8 cellular contexts compared by ENCODE assay signal in genomic region chr6:131368077-131368911, GRCh38.
DNase-seq lines count a peak whose midpoint lies in the region; ATAC-seq and TF ChIP-seq lines count a peak whose summit lies in the region.

No MANE protein-coding gene starts in this region.

- no peaks in the 10 kb centered on the region for H3K79me1 ChIP-seq in mesenchymal stem cell (replicated peaks; ENCODE audit: low read length, poor library complexity, severe bottlenecking)

- peak overlapping the region in 1 of 8 donors; percentile 56 for H3K27ac Mint-ChIP-seq in CD8-positive, alpha-beta memory T cell

- intact Hi-C loops in adrenal gland (cut with DNase I) = no loop called here

- CTCF ChIA-PET in CD8-positive, alpha-beta memory T cell (lab: Charles Lee) = no interaction called here

- H3K27me3 ChIP-seq in BLaER1 treated with 17β-estradiol and CSF1 and Interleukin-3, amounts not matched to agents 10 nM and 100 nM = no peaks in the 10 kb centered on the region
- H3K27me3 ChIP-seq in adrenal gland = no peaks in the 10 kb centered on the region
- peaks cover 0 to 13% of the 10 kb centered on the region in 2 experiments for H3K27me3 ChIP-seq in mesenchymal stem cell (ENCODE audit: control insufficient read depth in 1 of 2, insufficient read depth in 1 of 2, low read length in 2 of 2)
- no peaks in the 10 kb centered on the region for H3K27me3 ChIP-seq in CD8-positive, alpha-beta memory T cell (ENCODE audit: insufficient read depth, low read length, poor library complexity, severe bottlenecking)

- DNase-seq in adrenal gland (peak; percentile 59 to 86 (median 73)), mesenchymal stem cell (no peak), DMS153 treated with DMSO at 0.1 percent for 48 hours (lab: John Stamatoyannopoulos, UW; ENCODE audit: unreplicated experiment) (no peak), activated gamma-delta T cell (lab: John Stamatoyannopoulos, UW) (no peak)
- no peak for DNase-seq in CD8-positive, alpha-beta memory T cell

- H2BK12ac ChIP-seq in mesenchymal stem cell (ENCODE audit: low read length in 2 of 2) = no peak overlapping the region

- peaks cover 0 to 1% of the 10 kb centered on the region in 2 donors for H3K27me3 Mint-ChIP-seq in CD8-positive, alpha-beta memory T cell

- H3K9ac ChIP-seq in BLaER1 treated with 17β-estradiol and CSF1 and Interleukin-3, amounts not matched to agents 10 nM and 100 nM = peak overlapping the region in 10 of 11 experiments; percentile 33 to 83 (median 68); a peak in 19 of 22 replicates
- peak overlapping the region; percentile 77 for H3K9ac ChIP-seq in mesenchymal stem cell (ENCODE audit: low read length)

- no peaks in the 10 kb centered on the region for H4K20me1 ChIP-seq in BLaER1 treated with 17β-estradiol and CSF1 and Interleukin-3, amounts not matched to agents 10 nM and 100 nM

- peaks cover 0 to 3% (median 0%) of the 10 kb centered on the region in 3 donors for H3K36me3 Mint-ChIP-seq in CD8-positive, alpha-beta memory T cell

- H2BK15ac ChIP-seq in mesenchymal stem cell (ENCODE audit: low read depth, poor library complexity, severe bottlenecking) = no peak overlapping the region

- H3K4me1 ChIP-seq in BLaER1 treated with 17β-estradiol and CSF1 and Interleukin-3, amounts not matched to agents 10 nM and 100 nM = peaks cover 49 to 74% (median 63%) of the 10 kb centered on the region in 10 experiments
- H3K4me1 ChIP-seq in adrenal gland (replicated peaks in 1 of 2) = peaks cover 0 to 12% of the 10 kb centered on the region in 2 donors
- no peaks in the 10 kb centered on the region for H3K4me1 ChIP-seq in mesenchymal stem cell (ENCODE audit: control insufficient read depth, insufficient read depth, low read depth, low read length)
- no peaks in the 10 kb centered on the region for H3K4me1 ChIP-seq in CD8-positive, alpha-beta memory T cell (ENCODE audit: insufficient read depth, low read length)

- H3K4me3 ChIP-seq in BLaER1 treated with 17β-estradiol and CSF1 and Interleukin-3, amounts not matched to agents 10 nM and 100 nM = peak overlapping the region in 5 of 10 experiments; percentile 12 to 31 (median 15); a peak in 5 of 20 replicates
- H3K4me3 ChIP-seq in adrenal gland (no peak overlapping the region), mesenchymal stem cell (ENCODE audit: insufficient read depth in 1 of 2, low read depth in 1 of 2, low read length in 2 of 2) (peak overlapping the region in 1 of 2 experiments; percentile 38)
- H3K4me3 ChIP-seq in CD8-positive, alpha-beta memory T cell (ENCODE audit: low read length) = no peak overlapping the region

- peak in 3 of 6 experiments; percentile 6 to 22 (median 13) for TF ChIP-seq CTCF in adrenal gland (IDR thresholded peaks at IDR 0.05)

- POLR2A ChIA-PET in CD8-positive, alpha-beta memory T cell (lab: Charles Lee) = no interaction called here

- peaks cover 0 to 16% (median 3%) of the 10 kb centered on the region in 3 donors for H3K4me1 Mint-ChIP-seq in CD8-positive, alpha-beta memory T cell

- WGBS in adrenal gland, 4 donors = 25 to 31% (median 27%) methylated on average over 8 of the region's 8 CpGs
- 85% methylated on average over 8 of the region's 8 CpGs for WGBS in mesenchymal stem cell

- H3K4me2 ChIP-seq in BLaER1 treated with 17β-estradiol and CSF1 and Interleukin-3, amounts not matched to agents 10 nM and 100 nM = peak overlapping the region; percentile 74 to 86 (median 79)
- H3K4me2 ChIP-seq in mesenchymal stem cell (ENCODE audit: low read length, poor library complexity, severe bottlenecking) = no peak overlapping the region

- H3K14ac ChIP-seq in mesenchymal stem cell (ENCODE audit: low read length in 2 of 2) = no peak overlapping the region

- no peak overlapping the region for H3K23ac ChIP-seq in mesenchymal stem cell (ENCODE audit: low read length in 2 of 2)

- H3K9me3 ChIP-seq in BLaER1 treated with 17β-estradiol and CSF1 and Interleukin-3, amounts not matched to agents 10 nM and 100 nM (replicated peaks in 1 of 11) = peaks cover 2 to 37% (median 30%) of the 10 kb centered on the region in 11 experiments; a peak in 16 of 22 replicates
- no peaks in the 10 kb centered on the region for H3K9me3 ChIP-seq in adrenal gland (replicated peaks in 1 of 3)
- H3K9me3 ChIP-seq in mesenchymal stem cell (ENCODE audit: control insufficient read depth, low read length) = peaks cover 4% of the 10 kb centered on the region
- H3K9me3 ChIP-seq in CD8-positive, alpha-beta memory T cell (ENCODE audit: low read length) = no peaks in the 10 kb centered on the region

- H3K9me3 Mint-ChIP-seq in CD8-positive, alpha-beta memory T cell = no peaks in the 10 kb centered on the region

- TF ChIP-seq POLR2A in adrenal gland (IDR thresholded peaks at IDR 0.05) = no peak

- H3K4ac ChIP-seq in mesenchymal stem cell (ENCODE audit: low read depth in 1 of 2, low read length in 2 of 2) = no peak overlapping the region

- no peak overlapping the region for H2BK5ac ChIP-seq in mesenchymal stem cell (ENCODE audit: low read depth, low read length, poor library complexity, severe bottlenecking)

- no peaks in the 10 kb centered on the region for H3K36me3 ChIP-seq in BLaER1 treated with 17β-estradiol and CSF1 and Interleukin-3, amounts not matched to agents 10 nM and 100 nM
- H3K36me3 ChIP-seq in adrenal gland (replicated peaks in 1 of 2) (no peaks in the 10 kb centered on the region), mesenchymal stem cell (ENCODE audit: control insufficient read depth in 1 of 2, insufficient read depth in 2 of 2, low read depth in 1 of 2, low read length in 2 of 2) (no peaks in the 10 kb centered on the region)
- H3K36me3 ChIP-seq in CD8-positive, alpha-beta memory T cell (ENCODE audit: insufficient read depth, low read length) = no peaks in the 10 kb centered on the region

- H2BK120ac ChIP-seq in mesenchymal stem cell (ENCODE audit: low read depth, low read length) = no peak overlapping the region

- no peak overlapping the region for H2AK5ac ChIP-seq in mesenchymal stem cell (ENCODE audit: low read length, severe bottlenecking)

- H4K91ac ChIP-seq in mesenchymal stem cell (ENCODE audit: low read length) = no peak overlapping the region

- no peak overlapping the region for H4K8ac ChIP-seq in mesenchymal stem cell (ENCODE audit: low read length)

- no peak overlapping the region for H3K18ac ChIP-seq in mesenchymal stem cell (ENCODE audit: low read depth in 1 of 2, low read length in 2 of 2)

- peak; percentile 80 for ATAC-seq in GM19438 (IDR thresholded peaks at IDR 0.05; ENCODE audit: low read depth, unreplicated experiment)
- peak; percentile 55 for ATAC-seq in HG03520 (IDR thresholded peaks at IDR 0.05; ENCODE audit: unreplicated experiment)

- no peak overlapping the region for H2AFZ ChIP-seq in mesenchymal stem cell (ENCODE audit: low read depth, low read length)

- H3K4me3 Mint-ChIP-seq in CD8-positive, alpha-beta memory T cell = no peak overlapping the region

- peak overlapping the region in 10 of 11 experiments; percentile 0 to 97 (median 84); a peak in 20 of 22 replicates for H3K27ac ChIP-seq in BLaER1 treated with 17β-estradiol and CSF1 and Interleukin-3, amounts not matched to agents 10 nM and 100 nM
- H3K27ac ChIP-seq in adrenal gland = no peak overlapping the region
- H3K27ac ChIP-seq in mesenchymal stem cell (ENCODE audit: low read length, poor library complexity, severe bottlenecking) = no peak overlapping the region
- no peak overlapping the region for H3K27ac ChIP-seq in CD8-positive, alpha-beta memory T cell (ENCODE audit: low read depth, low read length)

Comparison
In these comparisons a context has a peak if more than half of its experiments do, and no peak if none do; other contexts are left out.
1. H3K27ac ChIP-seq: peak in BLaER1 treated with 17β-estradiol and CSF1 and Interleukin-3, amounts not matched to agents 10 nM and 100 nM (10 of 11); none in adrenal gland (0 of 5), mesenchymal stem cell (single experiment) and CD8-positive, alpha-beta memory T cell (single experiment).
2. DNase-seq: peak in adrenal gland (7 of 7); none in mesenchymal stem cell (single experiment), DMS153 treated with DMSO at 0.1 percent for 48 hours (single experiment), CD8-positive, alpha-beta memory T cell (0 of 5) and activated gamma-delta T cell (single experiment).